Comparison of ENCODE assay signal across 1 cellular context in genomic region chr2:84817239-84817655, GRCh38.
TF ChIP-seq lines count a peak whose summit lies in the region.

No MANE protein-coding gene starts in this region.

TF ChIP-seq in SK-N-SH treated with all-trans-retinoic acid at 6 μM for 48 hours, 23 proteins besides CTCF, POLR2A, EP300 and RAD21 (continued from another document):
- TF ChIP-seq CSRNP3 (CRISPR knock-in tag; IDR thresholded peaks at IDR 0.05) (no peak), SNAI2 (CRISPR knock-in tag; IDR thresholded peaks at IDR 0.05) (no peak), RARB (CRISPR knock-in tag; IDR thresholded peaks at IDR 0.05) (no peak)
